ENCODE assay signal across 8 cellular contexts in genomic region chr15:41660235-41661077, GRCh38. TPM values are rescaled to one million over a fixed set of nuclear protein-coding genes. Genes with fewer than 3 reads are reported as not detected.
DNase-seq lines count a peak whose midpoint lies in the region; ATAC-seq and TF ChIP-seq lines count a peak whose summit lies in the region.

TSS of gene MGA (plus strand) at chr15:41660405.

- intact Hi-C loops in Panc1 (cut with micrococcal nuclease; ENCODE audit: unreplicated experiment), result no loop called here

- H3K36me3 ChIP-seq in Panc1 (ENCODE audit: control insufficient read depth, insufficient read depth, low read length), result no peaks in the 10 kb centered on the region

- peak within 1 kb of the TSS; percentile 97 for H3K27ac Mint-ChIP-seq in activated T-helper 17 cell treated with anti-CD3 and anti-CD28 coated beads, Interleukin-2, amount 50 U/mL, for 72 hours
- H3K27ac Mint-ChIP-seq in natural killer cell treated with Interleukin-12 subunit alpha and Interleukin-12 subunit beta and Interleukin-15 and Interleukin-18, amount 100 ng/mL, for 72 hours, result peak within 1 kb of the TSS; percentile 88 to 99

- H3K36me3 Mint-ChIP-seq in activated T-helper 17 cell treated with anti-CD3 and anti-CD28 coated beads, Interleukin-2, amount 50 U/mL, for 72 hours (ENCODE audit: low read depth), result peaks cover 20% of the 10 kb centered on the region
- no peaks in the 10 kb centered on the region for H3K36me3 Mint-ChIP-seq in natural killer cell treated with Interleukin-12 subunit alpha and Interleukin-12 subunit beta and Interleukin-15 and Interleukin-18, amount 100 ng/mL, for 72 hours

- TF ChIP-seq CTCF in Panc1 (IDR thresholded peaks at IDR 0.05) (no peak), fibroblast of pulmonary artery (IDR thresholded peaks at IDR 0.05; ENCODE audit: low read length, missing control alignments) (no peak)

- BruUV-seq in Panc1 (replicated peaks; lab: Mats Ljungman, UMichigan), result no TSS peak

- DNase-seq in DMS53 (lab: John Stamatoyannopoulos, UW), result peak; percentile 98
- peak; percentile 79 for DNase-seq in HuH-7.5 (ENCODE audit: low spot score)
- no peak for DNase-seq in Panc1 (ENCODE audit: low read depth, low spot score)
- DNase-seq in fibroblast of pulmonary artery (ENCODE audit: low read depth), result peak; percentile 94
- peak; percentile 95 for DNase-seq in natural killer cell treated with Interleukin-12 subunit alpha and Interleukin-12 subunit beta and Interleukin-15 and Interleukin-18, amount 100 ng/mL, for 72 hours (ENCODE audit: low spot score)
- DNase-seq in stimulated activated naive CD8-positive, alpha-beta T cell treated with anti-CD3 and anti-CD28 coated beads, Interleukin-15, Interleukin-2, amounts not matched to agents 100 U/mL and 50 U/mL, for 24 hours, result peak; percentile 90

- POLR2A ChIA-PET in Panc1 (lab: Charles Lee), result no interaction called here

- H3K4me3 Mint-ChIP-seq in activated T-helper 17 cell treated with anti-CD3 and anti-CD28 coated beads, Interleukin-2, amount 50 U/mL, for 72 hours, result peak within 1 kb of the TSS; percentile 99
- peak within 1 kb of the TSS; percentile 93 for H3K4me3 Mint-ChIP-seq in natural killer cell treated with Interleukin-12 subunit alpha and Interleukin-12 subunit beta and Interleukin-15 and Interleukin-18, amount 100 ng/mL, for 72 hours

- peak within 1 kb of the TSS; percentile 45 to 71 for H3K4me3 ChIP-seq in Panc1 (ENCODE audit: low read depth in 2 of 2, low read length in 2 of 2)
- H3K4me3 ChIP-seq in fibroblast of pulmonary artery (replicated peaks; ENCODE audit: low read depth, low read length), result peak within 1 kb of the TSS; percentile 66

- peaks cover 62% of the 10 kb centered on the region for H3K4me1 ChIP-seq in Panc1 (ENCODE audit: control insufficient read depth, insufficient read depth, low read length)

- peaks cover 8% of the 10 kb centered on the region for H3K9me3 Mint-ChIP-seq in activated T-helper 17 cell treated with anti-CD3 and anti-CD28 coated beads, Interleukin-2, amount 50 U/mL, for 72 hours
- H3K9me3 Mint-ChIP-seq in natural killer cell treated with Interleukin-12 subunit alpha and Interleukin-12 subunit beta and Interleukin-15 and Interleukin-18, amount 100 ng/mL, for 72 hours, result peaks cover 3% of the 10 kb centered on the region

- H3K4me1 Mint-ChIP-seq in activated T-helper 17 cell treated with anti-CD3 and anti-CD28 coated beads, Interleukin-2, amount 50 U/mL, for 72 hours, result peaks cover 15% of the 10 kb centered on the region
- H3K4me1 Mint-ChIP-seq in natural killer cell treated with Interleukin-12 subunit alpha and Interleukin-12 subunit beta and Interleukin-15 and Interleukin-18, amount 100 ng/mL, for 72 hours (ENCODE audit: low read depth in 2 of 2), result peaks cover 28 to 29% of the 10 kb centered on the region in 2 donors

- ATAC-seq in GM21526 (IDR thresholded peaks at IDR 0.05; ENCODE audit: low FRiP score, unreplicated experiment) (peak; percentile 73), Panc1 (no peak)
- ATAC-seq in activated T-helper 17 cell treated with anti-CD3 and anti-CD28 coated beads, Interleukin-2, amount 50 U/mL, for 72 hours (replicated peaks), result peak; percentile 90
- ATAC-seq in natural killer cell treated with Interleukin-12 subunit alpha and Interleukin-12 subunit beta and Interleukin-15 and Interleukin-18, amount 100 ng/mL, for 72 hours, result peak; percentile 91 to 93
- ATAC-seq in stimulated activated naive CD8-positive, alpha-beta T cell treated with anti-CD3 and anti-CD28 coated beads, Interleukin-15, Interleukin-2, amounts not matched to agents 100 U/mL and 50 U/mL, for 24 hours, result peak; percentile 85

- H3K27me3 ChIP-seq in Panc1 (ENCODE audit: control insufficient read depth, insufficient read depth, low read length), result no peaks in the 10 kb centered on the region

- no peaks in the 10 kb centered on the region for H3K9me3 ChIP-seq in Panc1 (ENCODE audit: control insufficient read depth, insufficient read depth, low read depth, low read length)

- in situ Hi-C loops in Panc1 (cut with HindIII; ENCODE audit: low pct_unique_long_range_greater_than_20kb, low sequenced_read_pairs), result loop anchor here (10.0 kb wide), 1 partner anchor 76 kb away; no protein-coding TSS in a partner anchor

- no peaks in the 10 kb centered on the region for H3K27me3 Mint-ChIP-seq in activated T-helper 17 cell treated with anti-CD3 and anti-CD28 coated beads, Interleukin-2, amount 50 U/mL, for 72 hours
- H3K27me3 Mint-ChIP-seq in natural killer cell treated with Interleukin-12 subunit alpha and Interleukin-12 subunit beta and Interleukin-15 and Interleukin-18, amount 100 ng/mL, for 72 hours, result no peaks in the 10 kb centered on the region

- CTCF ChIA-PET in Panc1 (lab: Charles Lee), result no interaction called here

- peak within 1 kb of the TSS; percentile 99 for H3K27ac ChIP-seq in Panc1 (ENCODE audit: low read length)

RNA-seq across cellular contexts. Expression of gene MGA, which starts in this region (rescaled TPM):
- 43.6 TPM for total RNA-seq in Panc1 (2021; ENCODE audit: unreplicated experiment)
- polyA plus RNA-seq in Panc1 (2012; ENCODE audit: insufficient read length), result 9.0 TPM
- 10 to 100 TPM; 36.4 to 36.6 TPM for total RNA-seq in activated T-helper 17 cell treated with anti-CD3 and anti-CD28 coated beads, Interleukin-2, amount 50 U/mL, for 72 hours
- total RNA-seq in natural killer cell treated with Interleukin-12 subunit alpha and Interleukin-12 subunit beta and Interleukin-15 and Interleukin-18, amount 100 ng/mL, for 72 hours, result 10 to 100 TPM; 42.6 to 54.8 TPM
